ENCODE assay signal across 1 cellular context in genomic region chr3:31980530-31981205, GRCh38.
TF ChIP-seq lines count a peak whose summit lies in the region.

No MANE protein-coding gene starts in this region.

TF ChIP-seq in HepG2, 621 proteins besides CTCF, POLR2A, EP300 and RAD21 (continued from another document and continues in another):
- TF ChIP-seq PHF8 (CRISPR knock-in tag; IDR thresholded peaks at IDR 0.05) (no peak; the same call in 1 of the 2 replicates), MTF2 (CRISPR knock-in tag; IDR thresholded peaks at IDR 0.05; ENCODE audit: borderline replicate concordance) (0 out of 2 replicates have a peak, but pooled peaks have one; percentile 29), ZNF687 (CRISPR knock-in tag; IDR thresholded peaks at IDR 0.05) (peak; percentile 77), KLF12 (CRISPR knock-in tag; IDR thresholded peaks at IDR 0.05; ENCODE audit: borderline replicate concordance) (no peak), HES4 (CRISPR knock-in tag; IDR thresholded peaks at IDR 0.05; ENCODE audit: borderline replicate concordance) (no peak), CCDC6 (CRISPR knock-in tag; IDR thresholded peaks at IDR 0.05) (peak; percentile 57; the same call in 1 of the 2 replicates), ZNF572 (CRISPR knock-in tag; IDR thresholded peaks at IDR 0.05) (peak; percentile 73; the same call in 1 of the 2 replicates), ZNF607 (CRISPR knock-in tag; IDR thresholded peaks at IDR 0.05; ENCODE audit: borderline replicate concordance) (0 out of 2 replicates have a peak, but pooled peaks have one; percentile 62), MBD4 (IDR thresholded peaks at IDR 0.05; ENCODE audit: borderline replicate concordance, low read length) (no peak), EED (CRISPR knock-in tag; IDR thresholded peaks at IDR 0.05) (peak; percentile 21; the same call in 1 of the 2 replicates), ELF1 (CRISPR knock-in tag; IDR thresholded peaks at IDR 0.05) (no peak), ZNF772 (CRISPR knock-in tag; IDR thresholded peaks at IDR 0.05) (peak; percentile 67), SP140L (CRISPR knock-in tag; IDR thresholded peaks at IDR 0.05; ENCODE audit: borderline replicate concordance) (no peak), REL (CRISPR knock-in tag; conservative IDR thresholded peaks at IDR 0.05) (no peak; the same call in 1 of the 2 replicates), TSC22D2 (CRISPR knock-in tag; IDR thresholded peaks at IDR 0.05; ENCODE audit: borderline replicate concordance) (no peak), HNRNPUL1 (IDR thresholded peaks at IDR 0.05; ENCODE audit: low read depth, low read length) (peak; percentile 24; the same call in 1 of the 2 replicates), TGIF2 (CRISPR knock-in tag; IDR thresholded peaks at IDR 0.05) (no peak), ADNP (CRISPR knock-in tag; IDR thresholded peaks at IDR 0.05) (no peak), ZMYM4 (CRISPR knock-in tag; IDR thresholded peaks at IDR 0.05) (peak; percentile 41; the same call in 1 of the 2 replicates), ZNF232 (CRISPR knock-in tag; IDR thresholded peaks at IDR 0.05; ENCODE audit: borderline replicate concordance) (no peak), ZNF563 (CRISPR knock-in tag; IDR thresholded peaks at IDR 0.05) (no peak; the same call in 1 of the 2 replicates), ZSCAN30 (CRISPR knock-in tag; IDR thresholded peaks at IDR 0.05) (no peak), ZNF281 (CRISPR knock-in tag; IDR thresholded peaks at IDR 0.05; ENCODE audit: borderline replicate concordance) (no peak), MYC (CRISPR knock-in tag; IDR thresholded peaks at IDR 0.05; ENCODE audit: borderline replicate concordance) (0 out of 2 replicates have a peak, but pooled peaks have one; percentile 20), FOXC1 (CRISPR knock-in tag; IDR thresholded peaks at IDR 0.05; ENCODE audit: borderline replicate concordance) (peak; percentile 39; the same call in 1 of the 2 replicates), LCORL (IDR thresholded peaks at IDR 0.05) (no peak), LCORL (CRISPR knock-in tag; IDR thresholded peaks at IDR 0.05) (peak; percentile 24; the same call in 1 of the 2 replicates), HDAC2 (CRISPR knock-in tag; IDR thresholded peaks at IDR 0.05) (peak; percentile 38; the same call in 1 of the 2 replicates), ZNF20 (CRISPR knock-in tag; IDR thresholded peaks at IDR 0.05) (no peak), ZNF326 (CRISPR knock-in tag; IDR thresholded peaks at IDR 0.05; ENCODE audit: borderline replicate concordance) (no peak), HOXA9 (CRISPR knock-in tag; IDR thresholded peaks at IDR 0.05; ENCODE audit: borderline replicate concordance) (no peak; the same call in 1 of the 2 replicates)
- TF ChIP-seq, protein P1, sequence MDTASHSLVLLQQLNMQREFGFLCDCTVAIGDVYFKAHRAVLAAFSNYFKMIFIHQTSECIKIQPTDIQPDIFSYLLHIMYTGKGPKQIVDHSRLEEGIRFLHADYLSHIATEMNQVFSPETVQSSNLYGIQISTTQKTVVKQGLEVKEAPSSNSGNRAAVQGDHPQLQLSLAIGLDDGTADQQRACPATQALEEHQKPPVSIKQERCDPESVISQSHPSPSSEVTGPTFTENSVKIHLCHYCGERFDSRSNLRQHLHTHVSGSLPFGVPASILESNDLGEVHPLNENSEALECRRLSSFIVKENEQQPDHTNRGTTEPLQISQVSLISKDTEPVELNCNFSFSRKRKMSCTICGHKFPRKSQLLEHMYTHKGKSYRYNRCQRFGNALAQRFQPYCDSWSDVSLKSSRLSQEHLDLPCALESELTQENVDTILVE (CRISPR knock-in tag; IDR thresholded peaks at IDR 0.05): no peak
- TF ChIP-seq, protein P2, sequence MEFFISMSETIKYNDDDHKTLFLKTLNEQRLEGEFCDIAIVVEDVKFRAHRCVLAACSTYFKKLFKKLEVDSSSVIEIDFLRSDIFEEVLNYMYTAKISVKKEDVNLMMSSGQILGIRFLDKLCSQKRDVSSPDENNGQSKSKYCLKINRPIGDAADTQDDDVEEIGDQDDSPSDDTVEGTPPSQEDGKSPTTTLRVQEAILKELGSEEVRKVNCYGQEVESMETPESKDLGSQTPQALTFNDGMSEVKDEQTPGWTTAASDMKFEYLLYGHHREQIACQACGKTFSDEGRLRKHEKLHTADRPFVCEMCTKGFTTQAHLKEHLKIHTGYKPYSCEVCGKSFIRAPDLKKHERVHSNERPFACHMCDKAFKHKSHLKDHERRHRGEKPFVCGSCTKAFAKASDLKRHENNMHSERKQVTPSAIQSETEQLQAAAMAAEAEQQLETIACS (CRISPR knock-in tag; IDR thresholded peaks at IDR 0.05): peak; percentile 81
- TF ChIP-seq, protein P3, sequence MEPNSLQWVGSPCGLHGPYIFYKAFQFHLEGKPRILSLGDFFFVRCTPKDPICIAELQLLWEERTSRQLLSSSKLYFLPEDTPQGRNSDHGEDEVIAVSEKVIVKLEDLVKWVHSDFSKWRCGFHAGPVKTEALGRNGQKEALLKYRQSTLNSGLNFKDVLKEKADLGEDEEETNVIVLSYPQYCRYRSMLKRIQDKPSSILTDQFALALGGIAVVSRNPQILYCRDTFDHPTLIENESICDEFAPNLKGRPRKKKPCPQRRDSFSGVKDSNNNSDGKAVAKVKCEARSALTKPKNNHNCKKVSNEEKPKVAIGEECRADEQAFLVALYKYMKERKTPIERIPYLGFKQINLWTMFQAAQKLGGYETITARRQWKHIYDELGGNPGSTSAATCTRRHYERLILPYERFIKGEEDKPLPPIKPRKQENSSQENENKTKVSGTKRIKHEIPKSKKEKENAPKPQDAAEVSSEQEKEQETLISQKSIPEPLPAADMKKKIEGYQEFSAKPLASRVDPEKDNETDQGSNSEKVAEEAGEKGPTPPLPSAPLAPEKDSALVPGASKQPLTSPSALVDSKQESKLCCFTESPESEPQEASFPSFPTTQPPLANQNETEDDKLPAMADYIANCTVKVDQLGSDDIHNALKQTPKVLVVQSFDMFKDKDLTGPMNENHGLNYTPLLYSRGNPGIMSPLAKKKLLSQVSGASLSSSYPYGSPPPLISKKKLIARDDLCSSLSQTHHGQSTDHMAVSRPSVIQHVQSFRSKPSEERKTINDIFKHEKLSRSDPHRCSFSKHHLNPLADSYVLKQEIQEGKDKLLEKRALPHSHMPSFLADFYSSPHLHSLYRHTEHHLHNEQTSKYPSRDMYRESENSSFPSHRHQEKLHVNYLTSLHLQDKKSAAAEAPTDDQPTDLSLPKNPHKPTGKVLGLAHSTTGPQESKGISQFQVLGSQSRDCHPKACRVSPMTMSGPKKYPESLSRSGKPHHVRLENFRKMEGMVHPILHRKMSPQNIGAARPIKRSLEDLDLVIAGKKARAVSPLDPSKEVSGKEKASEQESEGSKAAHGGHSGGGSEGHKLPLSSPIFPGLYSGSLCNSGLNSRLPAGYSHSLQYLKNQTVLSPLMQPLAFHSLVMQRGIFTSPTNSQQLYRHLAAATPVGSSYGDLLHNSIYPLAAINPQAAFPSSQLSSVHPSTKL (CRISPR knock-in tag; IDR thresholded peaks at IDR 0.05): no peak
- TF ChIP-seq, protein P4, sequence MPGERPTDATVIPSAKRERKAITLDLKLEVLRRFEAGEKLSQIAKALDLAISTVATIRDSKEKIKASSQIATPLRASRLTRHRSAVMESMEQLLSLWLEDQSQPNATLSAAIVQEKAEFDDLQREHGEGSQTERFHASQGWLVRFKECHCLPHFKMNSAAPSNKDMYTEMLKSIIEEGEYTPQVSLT (CRISPR knock-in tag; IDR thresholded peaks at IDR 0.05; ENCODE audit: borderline replicate concordance, low read depth): no peak
- TF ChIP-seq, protein P5, sequence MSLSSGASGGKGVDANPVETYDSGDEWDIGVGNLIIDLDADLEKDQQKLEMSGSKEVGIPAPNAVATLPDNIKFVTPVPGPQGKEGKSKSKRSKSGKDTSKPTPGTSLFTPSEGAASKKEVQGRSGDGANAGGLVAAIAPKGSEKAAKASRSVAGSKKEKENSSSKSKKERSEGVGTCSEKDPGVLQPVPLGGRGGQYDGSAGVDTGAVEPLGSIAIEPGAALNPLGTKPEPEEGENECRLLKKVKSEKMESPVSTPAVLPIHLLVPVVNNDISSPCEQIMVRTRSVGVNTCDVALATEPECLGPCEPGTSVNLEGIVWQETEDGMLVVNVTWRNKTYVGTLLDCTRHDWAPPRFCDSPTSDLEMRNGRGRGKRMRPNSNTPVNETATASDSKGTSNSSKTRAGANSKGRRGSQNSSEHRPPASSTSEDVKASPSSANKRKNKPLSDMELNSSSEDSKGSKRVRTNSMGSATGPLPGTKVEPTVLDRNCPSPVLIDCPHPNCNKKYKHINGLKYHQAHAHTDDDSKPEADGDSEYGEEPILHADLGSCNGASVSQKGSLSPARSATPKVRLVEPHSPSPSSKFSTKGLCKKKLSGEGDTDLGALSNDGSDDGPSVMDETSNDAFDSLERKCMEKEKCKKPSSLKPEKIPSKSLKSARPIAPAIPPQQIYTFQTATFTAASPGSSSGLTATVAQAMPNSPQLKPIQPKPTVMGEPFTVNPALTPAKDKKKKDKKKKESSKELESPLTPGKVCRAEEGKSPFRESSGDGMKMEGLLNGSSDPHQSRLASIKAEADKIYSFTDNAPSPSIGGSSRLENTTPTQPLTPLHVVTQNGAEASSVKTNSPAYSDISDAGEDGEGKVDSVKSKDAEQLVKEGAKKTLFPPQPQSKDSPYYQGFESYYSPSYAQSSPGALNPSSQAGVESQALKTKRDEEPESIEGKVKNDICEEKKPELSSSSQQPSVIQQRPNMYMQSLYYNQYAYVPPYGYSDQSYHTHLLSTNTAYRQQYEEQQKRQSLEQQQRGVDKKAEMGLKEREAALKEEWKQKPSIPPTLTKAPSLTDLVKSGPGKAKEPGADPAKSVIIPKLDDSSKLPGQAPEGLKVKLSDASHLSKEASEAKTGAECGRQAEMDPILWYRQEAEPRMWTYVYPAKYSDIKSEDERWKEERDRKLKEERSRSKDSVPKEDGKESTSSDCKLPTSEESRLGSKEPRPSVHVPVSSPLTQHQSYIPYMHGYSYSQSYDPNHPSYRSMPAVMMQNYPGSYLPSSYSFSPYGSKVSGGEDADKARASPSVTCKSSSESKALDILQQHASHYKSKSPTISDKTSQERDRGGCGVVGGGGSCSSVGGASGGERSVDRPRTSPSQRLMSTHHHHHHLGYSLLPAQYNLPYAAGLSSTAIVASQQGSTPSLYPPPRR (CRISPR knock-in tag; IDR thresholded peaks at IDR 0.05; ENCODE audit: borderline replicate concordance): peak; percentile 73
- TF ChIP-seq, protein P6, sequence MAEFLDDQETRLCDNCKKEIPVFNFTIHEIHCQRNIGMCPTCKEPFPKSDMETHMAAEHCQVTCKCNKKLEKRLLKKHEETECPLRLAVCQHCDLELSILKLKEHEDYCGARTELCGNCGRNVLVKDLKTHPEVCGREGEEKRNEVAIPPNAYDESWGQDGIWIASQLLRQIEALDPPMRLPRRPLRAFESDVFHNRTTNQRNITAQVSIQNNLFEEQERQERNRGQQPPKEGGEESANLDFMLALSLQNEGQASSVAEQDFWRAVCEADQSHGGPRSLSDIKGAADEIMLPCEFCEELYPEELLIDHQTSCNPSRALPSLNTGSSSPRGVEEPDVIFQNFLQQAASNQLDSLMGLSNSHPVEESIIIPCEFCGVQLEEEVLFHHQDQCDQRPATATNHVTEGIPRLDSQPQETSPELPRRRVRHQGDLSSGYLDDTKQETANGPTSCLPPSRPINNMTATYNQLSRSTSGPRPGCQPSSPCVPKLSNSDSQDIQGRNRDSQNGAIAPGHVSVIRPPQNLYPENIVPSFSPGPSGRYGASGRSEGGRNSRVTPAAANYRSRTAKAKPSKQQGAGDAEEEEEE (CRISPR knock-in tag; IDR thresholded peaks at IDR 0.05; ENCODE audit: borderline replicate concordance): 0 out of 2 replicates have a peak, but pooled peaks have one; percentile 48
